ENCODE assay signal across 36 cellular contexts in the genomic region with DNA sequence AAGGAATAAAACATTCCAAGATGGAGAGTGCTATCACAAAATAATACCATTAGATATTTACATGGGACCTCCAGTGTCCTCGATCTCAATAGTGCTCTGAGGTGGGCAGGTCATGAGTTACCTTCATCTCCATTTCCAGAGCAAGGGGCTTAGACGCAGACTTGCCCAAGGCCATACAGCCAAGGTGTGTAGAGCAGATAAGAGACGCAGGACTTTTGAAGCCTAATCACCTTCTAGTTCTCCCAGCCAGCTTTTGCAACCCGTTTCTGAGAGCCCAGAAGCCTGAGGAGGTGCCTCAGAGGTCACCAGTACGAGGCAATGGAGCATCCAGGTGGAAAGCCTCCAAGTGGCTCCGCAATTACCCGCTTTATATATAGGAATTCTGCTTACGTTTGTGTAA.
"Had no signal": no experiment of that assay in that cellular context is flagged by ENCODE, and none has a peak within 500 bp of the region (broad histone marks: within the 10 kb centered on the region; RNA-seq: fewer than 3 reads in every experiment).

No MANE protein-coding gene starts in this region.

- H3K27ac ChIP-seq: KMS-11 had no signal

- H3K4me2 ChIP-seq: KMS-11 had no signal

- H3K9me3 ChIP-seq: MG63 had no signal

- H3K9ac ChIP-seq: KMS-11 had no signal

- H3K36me3 ChIP-seq: MG63 had no signal

- DNase-seq: Karpas-422, Kasumi-1, MG63, MM.1S, MV-4-11, NCI-H1048, NCI-H1092, NCI-H1092 treated with DMSO at 0.1 percent for 48 hours, NCI-H1105, NCI-H1105 treated with DMSO at 0.1 percent for 48 hours, NCI-H1417, NCI-H1417 treated with DMSO at 0.1 percent for 48 hours, NCI-H1436, NCI-H1436 treated with DMSO at 0.1 percent for 48 hours, NCI-H146, NCI-H1694, NCI-H1694 treated with DMSO at 0.1 percent for 48 hours, NCI-H187, NCI-H187 treated with DMSO at 0.1 percent for 48 hours, NCI-H1930, NCI-H2029, NCI-H2029 treated with DMSO at 0.1 percent for 48 hours, NCI-H2081 treated with DMSO at 0.1 percent for 48 hours, NCI-H2107, NCI-H2171, NCI-H2171 treated with DMSO at 0.1 percent for 48 hours, NCI-H2227 treated with DMSO at 0.1 percent for 48 hours, NCI-H226, NCI-H345, NCI-H446, NCI-H446 treated with DMSO at 0.1 percent for 48 hours, NCI-H510A, NCI-H510A treated with DMSO at 0.1 percent for 48 hours, NCI-H524, NCI-H524 treated with DMSO at 0.1 percent for 48 hours had no signal

- H3K27me3 ChIP-seq: MG63 had no signal

- H3K4me3 ChIP-seq: MG63 had no signal
